ENCODE assay signal across 1 cellular context in the genomic region with DNA sequence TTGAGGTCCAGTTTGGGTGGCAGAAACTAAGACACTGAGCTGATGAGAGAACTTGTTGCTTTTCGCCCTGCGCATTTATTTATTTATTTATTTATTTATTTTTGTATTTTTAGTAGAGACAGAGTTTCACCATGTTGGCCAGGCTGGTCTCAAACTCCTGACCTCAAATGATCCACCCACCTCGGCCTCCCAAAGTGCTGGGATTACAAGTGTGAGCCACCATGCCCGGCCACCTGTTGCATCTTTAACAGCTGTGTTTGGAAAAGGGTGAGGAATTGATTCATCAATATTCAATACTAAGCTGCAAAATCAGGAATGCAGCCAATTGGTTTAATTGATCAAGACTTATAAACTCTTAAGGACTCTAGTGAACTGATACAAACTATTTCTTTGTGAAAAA.
TF ChIP-seq lines count a peak whose summit lies in the region.

No MANE protein-coding gene starts in this region.

TF ChIP-seq in HEK293, 187 proteins besides CTCF, POLR2A, EP300 and RAD21 (continued from another document):
- TF ChIP-seq SCRT2 (tag by site-specific recombination; IDR thresholded peaks at IDR 0.05): peak; percentile 98
